ENCODE assay signal across 10 cellular contexts in genomic region chr5:139141841-139142240, GRCh38. TPM values are rescaled to one million over a fixed set of nuclear protein-coding genes. Genes with fewer than 3 reads are reported as not detected.
DNase-seq lines count a peak whose midpoint lies in the region; ATAC-seq and TF ChIP-seq lines count a peak whose summit lies in the region.
"Had no signal": no experiment of that assay in that cellular context is flagged by ENCODE, and none has a peak within 500 bp of the region (broad histone marks: within the 10 kb centered on the region; RNA-seq: fewer than 3 reads in every experiment).

No MANE protein-coding gene starts in this region.

- no peak for TF ChIP-seq CTCF in AG10803 (conservative IDR thresholded peaks at IDR 0.05; ENCODE audit: low read length)
- no peak for TF ChIP-seq CTCF in osteocyte (IDR thresholded peaks at IDR 0.05)

- H3K9me3 Mint-ChIP-seq in osteocyte (ENCODE audit: unreplicated experiment) = no peaks in the 10 kb centered on the region
- H3K9me3 Mint-ChIP-seq in activated T-helper 17 cell treated with anti-CD3 and anti-CD28 coated beads, Interleukin-2, amount 50 U/mL, for 72 hours = no peaks in the 10 kb centered on the region

- H3K27ac ChIP-seq in angular gyrus (ENCODE audit: low read depth, low read length) = peak overlapping the region; percentile 29

- no peak overlapping the region for H3K4me3 Mint-ChIP-seq in osteocyte (ENCODE audit: unreplicated experiment)
- H3K4me3 Mint-ChIP-seq in activated T-helper 17 cell treated with anti-CD3 and anti-CD28 coated beads, Interleukin-2, amount 50 U/mL, for 72 hours = no peak overlapping the region

- intact Hi-C loops in Right ventricle myocardium superior (cut with DNase I) = no loop called here

- peak overlapping the region; percentile 12 for H3K27ac Mint-ChIP-seq in osteocyte (ENCODE audit: unreplicated experiment)
- H3K27ac Mint-ChIP-seq in activated T-helper 17 cell treated with anti-CD3 and anti-CD28 coated beads, Interleukin-2, amount 50 U/mL, for 72 hours = no peak overlapping the region

- H3K27me3 Mint-ChIP-seq in osteocyte (ENCODE audit: unreplicated experiment) = no peaks in the 10 kb centered on the region
- no peaks in the 10 kb centered on the region for H3K27me3 Mint-ChIP-seq in activated T-helper 17 cell treated with anti-CD3 and anti-CD28 coated beads, Interleukin-2, amount 50 U/mL, for 72 hours

- DNase-seq in AG10803 (ENCODE audit: low read depth) (peak; percentile 34), Right ventricle myocardium superior (peak; percentile 69), osteocyte (ENCODE audit: extremely low spot score, unreplicated experiment) (no peak), NCI-H146 treated with DMSO at 0.1 percent for 48 hours (lab: John Stamatoyannopoulos, UW; ENCODE audit: unreplicated experiment) (no peak), hippocampal formation (lab: John Stamatoyannopoulos, UW) (no peak)
- DNase-seq: stimulated activated CD4-positive, alpha-beta T cell treated with anti-CD3 and anti-CD28 coated beads, Interleukin-12 subunit alpha, Interleukin-12 subunit beta, amount 100 ng/mL, for 4 hours had no signal

- H3K4me1 Mint-ChIP-seq in osteocyte (ENCODE audit: unreplicated experiment) = peaks cover 32% of the 10 kb centered on the region
- H3K4me1 Mint-ChIP-seq in activated T-helper 17 cell treated with anti-CD3 and anti-CD28 coated beads, Interleukin-2, amount 50 U/mL, for 72 hours = peaks cover 24% of the 10 kb centered on the region

- no peaks in the 10 kb centered on the region for H3K36me3 Mint-ChIP-seq in osteocyte (ENCODE audit: unreplicated experiment)
- no peaks in the 10 kb centered on the region for H3K36me3 Mint-ChIP-seq in activated T-helper 17 cell treated with anti-CD3 and anti-CD28 coated beads, Interleukin-2, amount 50 U/mL, for 72 hours (ENCODE audit: low read depth)

- no peak overlapping the region for H3K4me3 ChIP-seq in AG10803 (ENCODE audit: low read length)
- H3K4me3 ChIP-seq: upper lobe of left lung had no signal

- peak; percentile 71 for ATAC-seq in Right ventricle myocardium superior (ENCODE audit: poor library complexity)
- no peak for ATAC-seq in activated T-helper 17 cell treated with anti-CD3 and anti-CD28 coated beads, Interleukin-2, amount 50 U/mL, for 72 hours (replicated peaks)
- ATAC-seq in GM19351 (IDR thresholded peaks at IDR 0.05; ENCODE audit: unreplicated experiment) = no peak

RNA-seq across cellular contexts. Expression of gene SIL1, which starts 56.3 kb away (rescaled TPM):
- total RNA-seq in Right ventricle myocardium superior (42.1 TPM), osteocyte (58.0 and 58.4 TPM in 2 replicates)
- 10 to 100 TPM; 24.4 to 27.0 TPM for total RNA-seq in activated T-helper 17 cell treated with anti-CD3 and anti-CD28 coated beads, Interleukin-2, amount 50 U/mL, for 72 hours

Comparison
In these comparisons a context has a peak if more than half of its experiments do, and no peak if none do; other contexts are left out.
1. DNase-seq: peak in AG10803 (single experiment) and Right ventricle myocardium superior (single experiment); none in osteocyte (single experiment), NCI-H146 treated with DMSO at 0.1 percent for 48 hours (single experiment) and hippocampal formation (0 of 2).